In genomic region chr1:70675737-70676156, GRCh38 we compare ENCODE assay signal across 10 cellular contexts.
A peak's percentile ranks its signal among the peaks of the same experiment; 100 is the strongest.
DNase-seq lines count a peak whose midpoint lies in the region; ATAC-seq, FAIRE-seq and TF ChIP-seq lines count a peak whose summit lies in the region.
"Had no signal": no experiment of that assay in that cellular context is flagged by ENCODE, and none has a peak within 500 bp of the region (broad histone marks: within the 10 kb centered on the region; RNA-seq: fewer than 3 reads in every experiment).

No MANE protein-coding gene starts in this region.

- no peaks in the 10 kb centered on the region for H3K9me3 Mint-ChIP-seq in endothelial cell (ENCODE audit: unreplicated experiment)
- H3K9me3 Mint-ChIP-seq in activated naive CD4-positive, alpha-beta T cell treated with anti-CD3 and anti-CD28 coated beads for 36 hours, result no peaks in the 10 kb centered on the region

- H3K27me3 Mint-ChIP-seq in endothelial cell (ENCODE audit: unreplicated experiment) (no peaks in the 10 kb centered on the region), T-helper 17 cell (peaks cover 26% of the 10 kb centered on the region)
- H3K27me3 Mint-ChIP-seq in activated naive CD4-positive, alpha-beta T cell treated with anti-CD3 and anti-CD28 coated beads for 36 hours (ENCODE audit: low read depth), result peaks cover 10% of the 10 kb centered on the region

- CTCF ChIA-PET in activated naive CD4-positive, alpha-beta T cell treated with anti-CD3 and anti-CD28 coated beads for 36 hours (lab: Charles Lee), result interaction anchor here (0.9 to 2.6 kb wide), 2 partner anchors 10 to 374 kb away, joined by 5 to 8 read pairs; no protein-coding TSS in a partner anchor

- no peak for FAIRE-seq in D721Med (lab: Jason Lieb, UNC)

- H3K36me3 Mint-ChIP-seq in endothelial cell (ENCODE audit: low read depth, unreplicated experiment) (no peaks in the 10 kb centered on the region), T-helper 17 cell (ENCODE audit: low read depth) (no peaks in the 10 kb centered on the region)
- no peaks in the 10 kb centered on the region for H3K36me3 Mint-ChIP-seq in activated naive CD4-positive, alpha-beta T cell treated with anti-CD3 and anti-CD28 coated beads for 36 hours (ENCODE audit: low read depth)

- TF ChIP-seq POLR2A in GM18505 (IDR thresholded peaks at IDR 0.05; ENCODE audit: borderline replicate concordance, extremely low read depth, insufficient read depth, insufficient read length), result no peak

- ATAC-seq in GM18505 (IDR thresholded peaks at IDR 0.05; ENCODE audit: unreplicated experiment), result peak; percentile 96
- peak; percentile 76 for ATAC-seq in GM21723 (IDR thresholded peaks at IDR 0.05; ENCODE audit: unreplicated experiment)
- peak; percentile 76 for ATAC-seq in HG03521 (IDR thresholded peaks at IDR 0.05; ENCODE audit: unreplicated experiment)
- ATAC-seq in T-helper 17 cell, result no peak
- ATAC-seq: Panc1 had no signal

- H3K4me1 Mint-ChIP-seq in endothelial cell (ENCODE audit: unreplicated experiment) (peaks cover 24% of the 10 kb centered on the region), T-helper 17 cell (no peaks in the 10 kb centered on the region)
- no peaks in the 10 kb centered on the region for H3K4me1 Mint-ChIP-seq in activated naive CD4-positive, alpha-beta T cell treated with anti-CD3 and anti-CD28 coated beads for 36 hours (ENCODE audit: low read depth)

- H3K4me3 Mint-ChIP-seq in endothelial cell (ENCODE audit: unreplicated experiment) (no peak overlapping the region), T-helper 17 cell (no peak overlapping the region)
- no peak overlapping the region for H3K4me3 Mint-ChIP-seq in activated naive CD4-positive, alpha-beta T cell treated with anti-CD3 and anti-CD28 coated beads for 36 hours

- peak overlapping the region; percentile 84 for H3K27ac Mint-ChIP-seq in endothelial cell (ENCODE audit: unreplicated experiment)
- H3K27ac Mint-ChIP-seq in T-helper 17 cell, result no peak overlapping the region
- no peak overlapping the region for H3K27ac Mint-ChIP-seq in activated naive CD4-positive, alpha-beta T cell treated with anti-CD3 and anti-CD28 coated beads for 36 hours

- no peaks in the 10 kb centered on the region for H3K9me3 ChIP-seq in T-helper 17 cell (ENCODE audit: control insufficient read depth, low read length, poor library complexity, severe bottlenecking)

- TF ChIP-seq CTCF in endothelial cell (IDR thresholded peaks at IDR 0.05; ENCODE audit: unreplicated experiment), result no peak
- TF ChIP-seq CTCF in D721Med (IDR thresholded peaks at IDR 0.05; ENCODE audit: insufficient read depth, missing control alignments), result no peak

- intact Hi-C loops in activated naive CD4-positive, alpha-beta T cell treated with anti-CD3 and anti-CD28 coated beads for 36 hours (cut with micrococcal nuclease), result no loop called here

- DNase-seq in endothelial cell (ENCODE audit: low spot score) (peak; percentile 28), T-helper 17 cell (no peak), NOMO-1 treated with DMSO at 0.1 percent for 48 hours (lab: John Stamatoyannopoulos, UW; ENCODE audit: unreplicated experiment) (no peak), D721Med (ENCODE audit: insufficient read length, low spot score) (no peak)
- no peak for DNase-seq in activated naive CD4-positive, alpha-beta T cell treated with anti-CD3 and anti-CD28 coated beads for 36 hours
- DNase-seq: DMS79 treated with DMSO at 0.1 percent for 48 hours had no signal
